10 cellular contexts compared by ENCODE assay signal in genomic region chr6:168132531-168133184, GRCh38. TPM values are rescaled to one million over a fixed set of nuclear protein-coding genes. Genes with fewer than 3 reads are reported as not detected.
A peak's percentile ranks its signal among the peaks of the same experiment; 100 is the strongest.
DNase-seq lines count a peak whose midpoint lies in the region; ATAC-seq, FAIRE-seq and TF ChIP-seq lines count a peak whose summit lies in the region.
"Had no signal": no experiment of that assay in that cellular context is flagged by ENCODE, and none has a peak within 500 bp of the region (broad histone marks: within the 10 kb centered on the region; RNA-seq: fewer than 3 reads in every experiment).

No MANE protein-coding gene starts in this region.

- no peaks in the 10 kb centered on the region for H3K4me1 Mint-ChIP-seq in activated CD4-positive, alpha-beta memory T cell treated with anti-CD3 and anti-CD28 coated beads for 36 hours (ENCODE audit: low read depth)
- no peaks in the 10 kb centered on the region for H3K4me1 Mint-ChIP-seq in activated CD4-positive, alpha-beta memory T cell treated with anti-CD3 and anti-CD28 coated beads, Interleukin-2, amount 10 ng/mL, durations not matched to agents 7 days and 5 days
- peaks cover 12% of the 10 kb centered on the region for H3K4me1 Mint-ChIP-seq in type B pancreatic cell (ENCODE audit: unreplicated experiment)

- intact Hi-C loops in activated CD4-positive, alpha-beta memory T cell treated with anti-CD3 and anti-CD28 coated beads for 36 hours (cut with micrococcal nuclease): no loop called here

- TF ChIP-seq POLR2A in GM12892 (IDR thresholded peaks at IDR 0.05; ENCODE audit: low read depth, low read length): no peak

- no peaks in the 10 kb centered on the region for H3K9me3 ChIP-seq in lung (ENCODE audit: control insufficient read depth in 2 of 2, insufficient read depth in 1 of 2, low read length in 1 of 2)
- H3K9me3 ChIP-seq: Caco-2 had no signal

- H3K27ac Mint-ChIP-seq in activated CD4-positive, alpha-beta memory T cell treated with anti-CD3 and anti-CD28 coated beads for 36 hours: no peak overlapping the region
- H3K27ac Mint-ChIP-seq in activated CD4-positive, alpha-beta memory T cell treated with anti-CD3 and anti-CD28 coated beads, Interleukin-2, amount 10 ng/mL, durations not matched to agents 7 days and 5 days: no peak overlapping the region
- H3K27ac Mint-ChIP-seq in type B pancreatic cell: peak overlapping the region; percentile 13

- H3K36me3 Mint-ChIP-seq in activated CD4-positive, alpha-beta memory T cell treated with anti-CD3 and anti-CD28 coated beads for 36 hours: no peaks in the 10 kb centered on the region
- H3K36me3 Mint-ChIP-seq in activated CD4-positive, alpha-beta memory T cell treated with anti-CD3 and anti-CD28 coated beads, Interleukin-2, amount 10 ng/mL, durations not matched to agents 7 days and 5 days (ENCODE audit: low read depth): no peaks in the 10 kb centered on the region
- no peaks in the 10 kb centered on the region for H3K36me3 Mint-ChIP-seq in type B pancreatic cell

- CTCF ChIA-PET in activated CD4-positive, alpha-beta memory T cell treated with anti-CD3 and anti-CD28 coated beads for 36 hours (lab: Charles Lee): no interaction called here
- CTCF ChIA-PET in activated CD4-positive, alpha-beta memory T cell treated with anti-CD3 and anti-CD28 coated beads, Interleukin-2, amount 10 ng/mL, durations not matched to agents 7 days and 5 days (lab: Charles Lee): no interaction called here

- WGBS in lung, 2 donors: 15 to 33% methylated on average over 34 of the region's 34 CpGs

- no peaks in the 10 kb centered on the region for H3K27me3 ChIP-seq in lung (ENCODE audit: control insufficient read depth, insufficient read depth)

- no peak overlapping the region for H3K4me3 Mint-ChIP-seq in activated CD4-positive, alpha-beta memory T cell treated with anti-CD3 and anti-CD28 coated beads for 36 hours
- H3K4me3 Mint-ChIP-seq in activated CD4-positive, alpha-beta memory T cell treated with anti-CD3 and anti-CD28 coated beads, Interleukin-2, amount 10 ng/mL, durations not matched to agents 7 days and 5 days: no peak overlapping the region
- no peak overlapping the region for H3K4me3 Mint-ChIP-seq in type B pancreatic cell

- H3K27ac ChIP-seq in lung (ENCODE audit: low read depth in 1 of 2, low read length in 1 of 2): no peak overlapping the region
- H3K27ac ChIP-seq: SK-N-MC had no signal

- H3K4me3 ChIP-seq in lung: no peak overlapping the region
- H3K4me3 ChIP-seq: SK-N-MC had no signal

- no peaks in the 10 kb centered on the region for H3K4me1 ChIP-seq in lung (ENCODE audit: control insufficient read depth in 2 of 2, insufficient read depth in 2 of 2, low read length in 2 of 2)

- H3K27me3 Mint-ChIP-seq in activated CD4-positive, alpha-beta memory T cell treated with anti-CD3 and anti-CD28 coated beads for 36 hours: peaks cover 24% of the 10 kb centered on the region
- peaks cover 17% of the 10 kb centered on the region for H3K27me3 Mint-ChIP-seq in activated CD4-positive, alpha-beta memory T cell treated with anti-CD3 and anti-CD28 coated beads, Interleukin-2, amount 10 ng/mL, durations not matched to agents 7 days and 5 days
- H3K27me3 Mint-ChIP-seq in type B pancreatic cell: peaks cover 19% of the 10 kb centered on the region

- peak; percentile 36 for ATAC-seq in lung (ENCODE audit: insufficient read depth, low FRiP score)

- H3K9me3 Mint-ChIP-seq in activated CD4-positive, alpha-beta memory T cell treated with anti-CD3 and anti-CD28 coated beads for 36 hours: no peaks in the 10 kb centered on the region
- no peaks in the 10 kb centered on the region for H3K9me3 Mint-ChIP-seq in activated CD4-positive, alpha-beta memory T cell treated with anti-CD3 and anti-CD28 coated beads, Interleukin-2, amount 10 ng/mL, durations not matched to agents 7 days and 5 days
- H3K9me3 Mint-ChIP-seq in type B pancreatic cell: peaks cover 5% of the 10 kb centered on the region

- POLR2A ChIA-PET in activated CD4-positive, alpha-beta memory T cell treated with anti-CD3 and anti-CD28 coated beads for 36 hours (lab: Charles Lee): no interaction called here
- POLR2A ChIA-PET in activated CD4-positive, alpha-beta memory T cell treated with anti-CD3 and anti-CD28 coated beads, Interleukin-2, amount 10 ng/mL, durations not matched to agents 7 days and 5 days (lab: Charles Lee): no interaction called here

- TF ChIP-seq CTCF in lung (IDR thresholded peaks at IDR 0.05; ENCODE audit: control extremely low read depth, extremely low read depth) (peak; percentile 28), type B pancreatic cell (conservative IDR thresholded peaks at IDR 0.05) (peak; percentile 75)

- DNase-seq in activated CD4-positive, alpha-beta memory T cell treated with anti-CD3 and anti-CD28 coated beads for 36 hours: peak; percentile 18
- no peak for DNase-seq in activated CD4-positive, alpha-beta memory T cell treated with anti-CD3 and anti-CD28 coated beads, Interleukin-2, amount 10 ng/mL, durations not matched to agents 7 days and 5 days
- DNase-seq in dermis blood vessel endothelial cell: peak; percentile 72
- peak; percentile 46 for DNase-seq in lung (ENCODE audit: low spot score)
- peak; percentile 68 for DNase-seq in type B pancreatic cell (ENCODE audit: extremely low spot score, unreplicated experiment)
- no peak for DNase-seq in NCI-H345 treated with DMSO at 0.1 percent for 48 hours (lab: John Stamatoyannopoulos, UW; ENCODE audit: unreplicated experiment)
- DNase-seq in GM12892 (ENCODE audit: insufficient read length): no peak
- DNase-seq in COLO829 (ENCODE audit: low spot score): no peak

- FAIRE-seq in GM12892 (lab: Jason Lieb, UNC): no peak

- no peaks in the 10 kb centered on the region for H3K36me3 ChIP-seq in lung (ENCODE audit: control insufficient read depth in 2 of 2, insufficient read depth in 2 of 2, low read length in 2 of 2)

RNA-seq across cellular contexts. Expression of gene FRMD1, which starts 53.6 kb away (rescaled TPM):
- not detected for total RNA-seq in activated CD4-positive, alpha-beta memory T cell treated with anti-CD3 and anti-CD28 coated beads for 36 hours
- not detected for total RNA-seq in activated CD4-positive, alpha-beta memory T cell treated with anti-CD3 and anti-CD28 coated beads, Interleukin-2, amount 10 ng/mL, durations not matched to agents 7 days and 5 days
- total RNA-seq in dermis blood vessel endothelial cell: not detected in 2 replicates
- total RNA-seq in lung: 1 to 10 TPM in 1 of 2 donors, under 1 TPM in 1; 0.06 to 1.4 TPM
- polyA plus RNA-seq in lung: under 1 TPM; 0.02 to 0.14 TPM
- 0.17 and 0.33 TPM in 2 replicates for total RNA-seq in type B pancreatic cell (ENCODE audit: low replicate concordance)
- not detected for polyA plus RNA-seq in GM12892 (2012; ENCODE audit: missing spikeins)

Comparison
In these comparisons a context has a peak if more than half of its experiments do, and no peak if none do; other contexts are left out.
1. DNase-seq: peak in activated CD4-positive, alpha-beta memory T cell treated with anti-CD3 and anti-CD28 coated beads for 36 hours (single experiment), dermis blood vessel endothelial cell (single experiment), lung (single experiment) and type B pancreatic cell (single experiment); none in activated CD4-positive, alpha-beta memory T cell treated with anti-CD3 and anti-CD28 coated beads, Interleukin-2, amount 10 ng/mL, durations not matched to agents 7 days and 5 days (single experiment), NCI-H345 treated with DMSO at 0.1 percent for 48 hours (single experiment), GM12892 (single experiment) and COLO829 (single experiment).